24 cellular contexts compared by ENCODE assay signal in the genomic region with DNA sequence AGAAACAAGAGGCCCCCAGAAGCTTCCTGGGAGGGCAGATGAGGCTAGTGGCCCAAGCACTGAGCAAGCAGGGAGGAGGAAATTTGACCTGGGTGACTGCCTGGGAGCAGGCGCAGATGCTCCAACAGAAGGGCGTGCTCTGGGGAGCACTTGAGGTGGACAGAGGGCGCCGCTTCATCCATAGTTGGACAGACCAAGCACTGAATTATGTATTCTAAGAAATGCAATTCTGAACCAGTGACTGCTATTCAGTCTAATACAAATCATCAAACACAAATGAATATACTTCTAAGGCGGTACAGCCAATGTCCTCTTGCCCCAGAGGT. TPM values are rescaled to one million over a fixed set of nuclear protein-coding genes. Genes with fewer than 3 reads are reported as not detected.
DNase-seq lines count a peak whose midpoint lies in the region; ATAC-seq, FAIRE-seq and TF ChIP-seq lines count a peak whose summit lies in the region.
"Had no signal": no experiment of that assay in that cellular context is flagged by ENCODE, and none has a peak within 500 bp of the region (broad histone marks: within the 10 kb centered on the region; RNA-seq: fewer than 3 reads in every experiment).

No MANE protein-coding gene starts in this region.

- no peak overlapping the region for H3K9ac ChIP-seq in K562 (ENCODE audit: insufficient read depth in 1 of 2, low read depth in 2 of 2, low read length in 2 of 2)
- H3K9ac ChIP-seq: BLaER1, GM23248 had no signal

- no peak overlapping the region for H2AFZ ChIP-seq in K562 (ENCODE audit: low read depth, low read length)
- H2AFZ ChIP-seq: GM23248 had no signal

- H3K27ac ChIP-seq in left ventricle myocardium inferior (replicated peaks): no peak overlapping the region
- no peak overlapping the region for H3K27ac ChIP-seq in K562 (ENCODE audit: extremely low read depth, low read depth, low read length)
- H3K27ac ChIP-seq in spleen: no peak overlapping the region
- H3K27ac ChIP-seq: 22Rv1, BLaER1, C4-2B, GM23248 had no signal

- no peak for FAIRE-seq in K562 (lab: Jason Lieb, UNC)
- FAIRE-seq: A204.1, G401.6, GM12892, GM19239, H1 had no signal

- no peak for TF ChIP-seq POLR2A in K562 (conservative IDR thresholded peaks at IDR 0.05)
- TF ChIP-seq POLR2A in spleen (IDR thresholded peaks at IDR 0.05): no peak

- TF ChIP-seq CTCF in left ventricle myocardium inferior (IDR thresholded peaks at IDR 0.05; ENCODE audit: borderline replicate concordance) (no peak), K562 (IDR thresholded peaks at IDR 0.05 in 2 of 3, conservative IDR thresholded peaks at IDR 0.05 in 1 of 3; ENCODE audit: insufficient read depth in 2 of 3, low read depth in 1 of 3, low read length in 3 of 3) (no peak), spleen (IDR thresholded peaks at IDR 0.05 in 8 of 11, conservative IDR thresholded peaks at IDR 0.05 in 3 of 11) (no peak)

- peaks cover 35% of the 10 kb centered on the region for H3K27me3 ChIP-seq in left ventricle myocardium inferior (ENCODE audit: low read depth)
- H3K27me3 ChIP-seq in K562 (ENCODE audit: control insufficient read depth in 2 of 2, insufficient read depth in 2 of 2, low read length in 2 of 2): peaks cover 70 to 86% of the 10 kb centered on the region in 2 experiments
- H3K27me3 ChIP-seq in spleen (replicated peaks in 1 of 7): no peaks in the 10 kb centered on the region

- intact Hi-C loops in left ventricle myocardium inferior (cut with micrococcal nuclease): no loop called here
- intact Hi-C loops in Right ventricle myocardium superior (cut with DNase I): no loop called here
- intact Hi-C loops in K562 (cut with micrococcal nuclease): loop anchor here (5.0 kb wide), 1 partner anchor 146 kb away; no protein-coding TSS in a partner anchor
- intact Hi-C loops in spleen (cut with DNase I; ENCODE audit: low total_unique reads): no loop called here

- H3K4me1 ChIP-seq in left ventricle myocardium inferior (no peaks in the 10 kb centered on the region), K562 (replicated peaks in 1 of 2; ENCODE audit: control insufficient read depth in 2 of 2, insufficient read depth in 2 of 2, low read length in 2 of 2) (0 out of 5 replicates have a peak, but pooled peaks cover 0 to 2% of the 10 kb centered on the region in 2 experiments), spleen (peaks cover 0 to 22% (median 11%) of the 10 kb centered on the region in 6 donors)
- H3K4me1 ChIP-seq: Caco-2 had no signal

- H3K4me3 ChIP-seq in left ventricle myocardium inferior (no peak overlapping the region), K562 (no peak overlapping the region), spleen (no peak overlapping the region)
- H3K4me3 ChIP-seq: BLaER1, GM23248 had no signal

- H3K79me2 ChIP-seq in K562 (ENCODE audit: control insufficient read depth, insufficient read depth, low read length): no peaks in the 10 kb centered on the region

- no peaks in the 10 kb centered on the region for H3K36me3 ChIP-seq in left ventricle myocardium inferior
- H3K36me3 ChIP-seq in K562 (ENCODE audit: control insufficient read depth, insufficient read depth, low read length): no peaks in the 10 kb centered on the region
- no peaks in the 10 kb centered on the region for H3K36me3 ChIP-seq in spleen
- H3K36me3 ChIP-seq: BLaER1 had no signal

- no peaks in the 10 kb centered on the region; the same call in 1 of the 2 replicates for H4K20me1 ChIP-seq in K562 (replicated peaks; ENCODE audit: control insufficient read depth, insufficient read depth, low read length)
- H4K20me1 ChIP-seq: BLaER1 had no signal

- DNase-seq in left ventricle myocardium inferior: peak; percentile 12
- no peak for DNase-seq in Right ventricle myocardium superior
- DNase-seq in K562 (ENCODE audit: extremely low read depth in 1 of 4, low spot score in 3 of 4): no peak
- DNase-seq in spleen: peak; percentile 72
- no peak for DNase-seq in islet precursor cell
- DNase-seq: Caco-2; CD4-positive, CD25-positive, alpha-beta regulatory T cell; CD8-positive, alpha-beta T cell; DMS153; DND-41; GM23248; H7; HCEC 1CT had no signal

- H3K9me1 ChIP-seq in K562 (ENCODE audit: control insufficient read depth, insufficient read depth, low read length): no peaks in the 10 kb centered on the region

- no TSS peak for BruUV-seq in K562 (replicated peaks; lab: Mats Ljungman, UMichigan)

- CTCF ChIA-PET in K562 (lab: Yijun Ruan, JAX; ENCODE audit: low intra/inter-chr PET ratio): no interaction called here

- H3K9me3 ChIP-seq in left ventricle myocardium inferior (replicated peaks) (peaks cover 17% of the 10 kb centered on the region), K562 (replicated peaks; ENCODE audit: control insufficient read depth, insufficient read depth, low read depth, low read length) (no peaks in the 10 kb centered on the region), spleen (peaks cover 0 to 21% (median 17%) of the 10 kb centered on the region in 8 donors)

- TF ChIP-seq EP300 in K562 (IDR thresholded peaks at IDR 0.05; ENCODE audit: low read length): no peak

- 7% methylated on average over 5 of the region's 5 CpGs for WGBS in K562 (ENCODE audit: insufficient coverage, low coverage, missing lambda C conversion rate)
- 74 to 91% (median 86%) methylated on average over 5 of the region's 5 CpGs for WGBS in spleen, 5 donors

- ATAC-seq in Right ventricle myocardium superior (ENCODE audit: poor library complexity): no peak
- ATAC-seq in K562: peak; percentile 29; the same call in 2 of the 3 replicates
- ATAC-seq in HG03139 (IDR thresholded peaks at IDR 0.05; ENCODE audit: unreplicated experiment): no peak
- ATAC-seq in GM18861 (IDR thresholded peaks at IDR 0.05; ENCODE audit: unreplicated experiment): no peak
- ATAC-seq: CD8-positive, alpha-beta T cell had no signal

- POLR2A ChIA-PET in K562 (lab: Yijun Ruan, JAX): interaction anchor here (0.5 to 1.3 kb wide), 2 partner anchors 22 to 1033 kb away, joined by 3 read pairs; no protein-coding TSS in a partner anchor

- TF ChIP-seq RAD21 in K562 (CRISPR knock-in tag; conservative IDR thresholded peaks at IDR 0.05 in 1 of 2, IDR thresholded peaks at IDR 0.05 in 1 of 2): no peak

- in situ Hi-C loops in K562 (cut with MboI): no loop called here

- no peak overlapping the region for H3K4me2 ChIP-seq in K562 (ENCODE audit: insufficient read depth, low read length)
- H3K4me2 ChIP-seq: BLaER1 had no signal

TF ChIP-seq in K562, 482 proteins besides CTCF, POLR2A, EP300 and RAD21 (continues in another document):
- TF ChIP-seq ZNF512 (tag; IDR thresholded peaks at IDR 0.05) (no peak), ZNF263 (CRISPR knock-in tag; IDR thresholded peaks at IDR 0.05; ENCODE audit: borderline replicate concordance) (peak; percentile 82), SRSF7 (optimal IDR thresholded peaks at IDR 0.05; ENCODE audit: low read depth, low read length) (no peak), SMARCC2 (IDR thresholded peaks at IDR 0.05; ENCODE audit: low read depth) (no peak), NRF1 (conservative IDR thresholded peaks at IDR 0.05 in 1 of 2, IDR thresholded peaks at IDR 0.05 in 1 of 2) (peak; percentile 23 to 35; a peak in 2 of 4 replicates), MIER1 (IDR thresholded peaks at IDR 0.05; ENCODE audit: low read depth) (no peak), CHD2 (IDR thresholded peaks at IDR 0.05; ENCODE audit: low read depth, low read length) (no peak), FIP1L1 (IDR thresholded peaks at IDR 0.05; ENCODE audit: low read depth, low read length, poor library complexity, severe bottlenecking) (no peak), ARNT (IDR thresholded peaks at IDR 0.05) (no peak), COPS2 (conservative IDR thresholded peaks at IDR 0.05) (no peak)

RNA-seq across cellular contexts. Expression of gene IRF4, which starts 28.7 kb away (rescaled TPM):
- total RNA-seq in left ventricle myocardium inferior (0.22 TPM), Right ventricle myocardium superior (0.54 TPM), K562 (2014; rRNA removed) (0.09 TPM in 1 of 2 replicates, not detected in the other), K562 (2014; rRNA removed; fragmentation: Illumina TruSeq; extraction: Trizol) (not detected in 2 replicates), K562 (2015; rRNA removed; fragmentation: Illumina TruSeq; extraction: Trizol) (not detected in 2 replicates), K562 (2021) (0.33 and 1.3 TPM in 2 replicates), spleen (10 to 100 TPM; 39.2 to 91.3 (median 52.0) TPM)
- not detected in 2 replicates for total RNA-seq in K562 (2011; cell fraction: chromatin; rRNA removed; ENCODE audit: low replicate concordance)
- not detected in 2 replicates for total RNA-seq in K562 (2011; cell fraction: nucleolus; rRNA removed)
- not detected in 2 replicates for total RNA-seq in K562 (2011; cell fraction: nucleoplasm; rRNA removed)
- polyA plus RNA-seq in K562 (2011; rRNA removed) (0.03 TPM in 1 of 2 replicates, not detected in the other), K562 (2014; fragmentation: Illumina TruSeq; extraction: Trizol) (0.46 TPM in 1 of 2 replicates, not detected in the other), K562 (2014; fragmentation: Nextera tagmentation; extraction: Ambion mirVana) (not detected), K562 (2014; rRNA removed) (0.05 TPM in 1 of 2 replicates, not detected in the other), spleen (10 to 100 TPM in 2 of 3 donors, 1 to 10 TPM in 1; 8.7 to 11.9 (median 11.2) TPM)
- polyA plus RNA-seq in K562 (2011; cell fraction: cytosol; rRNA removed): 0.32 TPM in 1 of 2 replicates, not detected in the other
- not detected in 2 replicates for polyA plus RNA-seq in K562 (2011; cell fraction: nucleus; rRNA removed)
- 0.06 and 0.12 TPM in 2 replicates for polyA plus RNA-seq in K562 (2012)
- polyA minus RNA-seq in K562 (2011; rRNA and poly(A)+ RNA removed): 0.04 and 0.78 TPM in 2 replicates
- not detected in 2 replicates for polyA minus RNA-seq in K562 (2011; cell fraction: cytosol; rRNA and poly(A)+ RNA removed)
- not detected in 2 replicates for polyA minus RNA-seq in K562 (2011; cell fraction: nucleus; rRNA and poly(A)+ RNA removed)
- total RNA-seq: Caco-2, GM23248 had no signal
- polyA plus RNA-seq: AG04450 had no signal

Comparison
In these comparisons a context has a peak if more than half of its experiments do, and no peak if none do; other contexts are left out.
1. DNase-seq: peak in left ventricle myocardium inferior (single experiment) and spleen (single experiment); none in Right ventricle myocardium superior (single experiment), K562 (0 of 4) and islet precursor cell (single experiment).
2. RNA of gene IRF4, which starts 28.7 kb away (total RNA-seq): 39.2 to 91.3 TPM in spleen; 0.54 TPM in Right ventricle myocardium superior (single experiment), 0.22 TPM in left ventricle myocardium inferior (single experiment) and 0.09 to 1.3 TPM in K562; every median in the first group is over 10 times any median in the second.